ENCODE assay signal across 1 cellular context in genomic region chr13:57624565-57625435, GRCh38.
TF ChIP-seq lines count a peak whose summit lies in the region.

No MANE protein-coding gene starts in this region.

TF ChIP-seq in H1, 55 proteins besides CTCF, POLR2A, EP300 and RAD21:
- TF ChIP-seq MAX (IDR thresholded peaks at IDR 0.05): no peak
- peak; percentile 62 for TF ChIP-seq CHD7 (IDR thresholded peaks at IDR 0.05; ENCODE audit: insufficient replicate concordance, low read length)
- TF ChIP-seq CEBPB (IDR thresholded peaks at IDR 0.05; ENCODE audit: low read depth, low read length): peak; percentile 79
- peak; percentile 26; the same call in 1 of the 2 replicates for TF ChIP-seq MAFK (IDR thresholded peaks at IDR 0.05; ENCODE audit: low read depth, low read length)
- peak; percentile 61; the same call in 1 of the 2 replicates for TF ChIP-seq TEAD4 (IDR thresholded peaks at IDR 0.05; ENCODE audit: low read depth, low read length)
- no peak for TF ChIP-seq USF2 (IDR thresholded peaks at IDR 0.05; ENCODE audit: low read length)
- TF ChIP-seq BACH1 (IDR thresholded peaks at IDR 0.05; ENCODE audit: low read length): peak; percentile 17; the same call in 1 of the 2 replicates
TF ChIP-seq in H1: peak in this region for 5.
